12 cellular contexts compared by ENCODE assay signal in genomic region chr2:23711979-23712755, GRCh38.
DNase-seq lines count a peak whose midpoint lies in the region; ATAC-seq lines count a peak whose summit lies in the region.
"Had no signal": no experiment of that assay in that cellular context is flagged by ENCODE, and none has a peak within 500 bp of the region (broad histone marks: within the 10 kb centered on the region; RNA-seq: fewer than 3 reads in every experiment).

No MANE protein-coding gene starts in this region.

- peaks cover 9% of the 10 kb centered on the region for H3K36me3 Mint-ChIP-seq in effector memory CD8-positive, alpha-beta T cell (ENCODE audit: insufficient read depth)

- H3K9me3 Mint-ChIP-seq in effector memory CD8-positive, alpha-beta T cell: no peaks in the 10 kb centered on the region

- ATAC-seq in effector memory CD8-positive, alpha-beta T cell (replicated peaks): no peak
- ATAC-seq: GM12878 had no signal

- no peak overlapping the region for H3K27ac Mint-ChIP-seq in effector memory CD8-positive, alpha-beta T cell

- H3K4me3 Mint-ChIP-seq in effector memory CD8-positive, alpha-beta T cell: no peak overlapping the region

- H3K4me1 Mint-ChIP-seq in effector memory CD8-positive, alpha-beta T cell (ENCODE audit: low read depth in 2 of 2): peaks cover 0 to 5% of the 10 kb centered on the region in 2 donors

- DNase-seq in NCI-H2107 treated with DMSO at 0.1 percent for 48 hours (lab: John Stamatoyannopoulos, UW; ENCODE audit: unreplicated experiment) (peak; percentile 60), NCI-H2107 (lab: John Stamatoyannopoulos, UW) (no peak), fibroblast of gingiva (ENCODE audit: low read depth) (peak; percentile 64), medulla oblongata (ENCODE audit: extremely low spot score) (peak; percentile 24), smooth muscle cell of the brain vasculature (ENCODE audit: low read depth, low spot score) (peak; percentile 98), amygdala (lab: John Stamatoyannopoulos, UW) (no peak)
- DNase-seq in effector memory CD8-positive, alpha-beta T cell: no peak
- no peak for DNase-seq in activated CD4-positive, CD25-positive, alpha-beta regulatory T cell treated with anti-CD3 and anti-CD28 coated beads, Interleukin-2, amount 50 U/mL, for 72 hours
- DNase-seq: 8988T, NCI-H69, SIG-M5 had no signal

- H3K27me3 Mint-ChIP-seq in effector memory CD8-positive, alpha-beta T cell: no peaks in the 10 kb centered on the region

Comparison
In these comparisons a context has a peak if more than half of its experiments do, and no peak if none do; other contexts are left out.
1. DNase-seq: peak in NCI-H2107 treated with DMSO at 0.1 percent for 48 hours (single experiment), fibroblast of gingiva (single experiment), medulla oblongata (single experiment) and smooth muscle cell of the brain vasculature (single experiment); none in NCI-H2107 (single experiment), amygdala (0 of 56), effector memory CD8-positive, alpha-beta T cell (0 of 3) and activated CD4-positive, CD25-positive, alpha-beta regulatory T cell treated with anti-CD3 and anti-CD28 coated beads, Interleukin-2, amount 50 U/mL, for 72 hours (single experiment).